ENCODE assay signal across 24 cellular contexts in the genomic region with DNA sequence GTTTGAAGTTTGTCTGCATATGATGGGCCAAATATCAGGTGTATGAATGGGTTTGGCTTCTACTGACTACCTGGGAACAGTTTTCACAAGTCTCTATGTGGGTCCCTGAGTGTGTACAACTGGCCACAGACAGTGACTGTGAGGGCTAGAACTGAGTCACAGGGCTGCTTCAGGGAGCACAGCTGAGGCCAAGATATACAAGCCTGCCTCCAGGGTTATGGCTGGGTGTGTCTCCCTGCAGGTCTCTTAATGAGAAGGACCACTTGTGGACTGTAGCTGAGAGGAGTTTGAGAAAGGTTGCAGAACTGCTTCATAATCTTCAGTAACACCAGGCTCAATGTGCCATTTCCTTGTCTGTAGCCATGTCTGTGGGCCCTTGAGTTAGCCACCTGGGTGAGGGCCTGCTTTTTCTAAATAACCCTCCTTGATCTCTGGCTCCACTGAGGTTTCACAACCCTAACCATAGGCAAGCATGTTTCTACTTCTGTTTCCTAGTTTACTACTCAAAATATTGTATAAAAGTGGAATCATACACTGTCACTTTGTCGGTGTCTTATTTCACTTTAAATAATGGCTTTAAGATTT.
"Had no signal": no experiment of that assay in that cellular context is flagged by ENCODE, and none has a peak within 500 bp of the region (broad histone marks: within the 10 kb centered on the region; RNA-seq: fewer than 3 reads in every experiment).

No MANE protein-coding gene starts in this region.

- H3K27ac ChIP-seq: left lung, lower lobe of right lung, ovary, right atrium auricular region, right lobe of liver, testis, thyroid gland, transverse colon, upper lobe of left lung, vagina had no signal

- H3K4me3 Mint-ChIP-seq: naive thymus-derived CD8-positive, alpha-beta T cell; stimulated activated memory B cell treated with anti-CD40 and anti-IgM and Interleukin-4, amounts not matched to agents 10 μg/mL and 1 μg/mL and 100 μg/mL, for 72 hours; stimulated activated naive CD8-positive, alpha-beta T cell treated with anti-CD3 and anti-CD28 coated beads, Interleukin-15, amount 100 ng/mL, for 72 hours had no signal

- H3K27me3 Mint-ChIP-seq: naive thymus-derived CD8-positive, alpha-beta T cell; progenitor cell of endocrine pancreas; stimulated activated memory B cell treated with anti-CD40 and anti-IgM and Interleukin-4, amounts not matched to agents 10 μg/mL and 1 μg/mL and 100 μg/mL, for 72 hours; stimulated activated naive CD8-positive, alpha-beta T cell treated with anti-CD3 and anti-CD28 coated beads, Interleukin-15, amount 100 ng/mL, for 72 hours had no signal

- H3K27ac Mint-ChIP-seq: naive thymus-derived CD8-positive, alpha-beta T cell; progenitor cell of endocrine pancreas; stimulated activated memory B cell treated with anti-CD40 and anti-IgM and Interleukin-4, amounts not matched to agents 10 μg/mL and 1 μg/mL and 100 μg/mL, for 72 hours had no signal

- DNase-seq: hypothalamus; kidney; left colon; left lung; lower lobe of right lung; mammary epithelial cell; mesenchymal stem cell; naive thymus-derived CD8-positive, alpha-beta T cell; ovary; right lobe of liver; stimulated activated CD4-positive, alpha-beta T cell treated with anti-CD3 and anti-CD28 coated beads, Interleukin-1b, Interleukin-23, amount 100 ng/mL, for 48 hours; stimulated activated CD4-positive, alpha-beta T cell treated with anti-CD3 and anti-CD28 coated beads, Interleukin-2, amount 100 ng/mL, for 48 hours; stimulated activated CD4-positive, alpha-beta T cell treated with anti-CD3 and anti-CD28 coated beads, Interleukin-4, amount 100 ng/mL, for 4 hours; stimulated activated CD8-positive, alpha-beta memory T cell treated with anti-CD3 and anti-CD28 coated beads, Interleukin-4, amount 100 ng/mL, for 48 hours; stimulated activated naive CD4-positive, alpha-beta T cell treated with Interleukin-2 at 50 U/mL for 16 hours; stimulated activated naive CD8-positive, alpha-beta T cell treated with anti-CD3 and anti-CD28 coated beads, Interleukin-15, amount 100 ng/mL, for 72 hours; testis; thyroid gland; transverse colon; upper lobe of left lung had no signal

- H3K4me1 Mint-ChIP-seq: stimulated activated memory B cell treated with anti-CD40 and anti-IgM and Interleukin-4, amounts not matched to agents 10 μg/mL and 1 μg/mL and 100 μg/mL, for 72 hours; stimulated activated naive CD8-positive, alpha-beta T cell treated with anti-CD3 and anti-CD28 coated beads, Interleukin-15, amount 100 ng/mL, for 72 hours had no signal

- ATAC-seq: left colon; left lung; lower lobe of right lung; naive thymus-derived CD8-positive, alpha-beta T cell; right lobe of liver; stimulated activated memory B cell treated with anti-CD40 and anti-IgM and Interleukin-4, amounts not matched to agents 10 μg/mL and 1 μg/mL and 100 μg/mL, for 72 hours; stimulated activated naive CD8-positive, alpha-beta T cell treated with anti-CD3 and anti-CD28 coated beads, Interleukin-15, amount 100 ng/mL, for 72 hours had no signal
